ENCODE assay signal across 16 cellular contexts in the genomic region with DNA sequence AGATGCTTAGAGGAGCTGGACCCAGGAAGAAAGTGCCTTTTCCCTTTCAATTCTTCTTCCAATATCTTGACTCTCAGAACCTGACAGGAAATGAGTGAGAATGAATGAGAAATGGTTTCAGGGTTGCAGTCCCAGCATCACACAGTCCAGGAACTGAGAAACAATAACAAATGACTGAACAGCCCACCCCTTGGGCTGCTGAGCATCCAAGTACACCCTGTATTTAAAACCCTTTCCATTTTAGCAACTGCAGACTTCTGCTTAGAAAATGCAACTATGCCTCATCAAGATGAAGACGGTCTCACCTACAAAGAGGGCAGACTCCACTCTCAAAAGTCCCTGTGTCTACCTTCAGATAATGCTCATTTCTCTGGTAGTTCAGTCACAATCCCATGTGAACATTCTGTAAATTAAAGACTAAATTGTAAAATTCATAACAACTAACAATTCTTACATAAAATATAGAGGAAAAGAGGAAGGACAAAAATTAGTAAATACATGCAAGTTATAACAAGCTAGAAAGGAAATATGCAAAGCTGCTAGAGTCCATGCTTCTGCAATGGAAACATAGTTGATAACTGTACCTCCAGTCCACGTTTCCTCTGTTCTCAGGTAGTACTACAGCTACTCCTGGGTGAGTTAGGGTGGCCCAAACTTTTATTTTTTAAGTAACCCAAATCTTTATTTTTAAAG.
DNase-seq lines count a peak whose midpoint lies in the region; ATAC-seq and TF ChIP-seq lines count a peak whose summit lies in the region.
"Had no signal": no experiment of that assay in that cellular context is flagged by ENCODE, and none has a peak within 500 bp of the region (broad histone marks: within the 10 kb centered on the region; RNA-seq: fewer than 3 reads in every experiment).

No MANE protein-coding gene starts in this region.

- no peaks in the 10 kb centered on the region for H3K9me3 ChIP-seq in vagina

- no peak for TF ChIP-seq POLR2A in vagina (IDR thresholded peaks at IDR 0.05)

- no peak overlapping the region for H3K27ac ChIP-seq in vagina
- H3K27ac ChIP-seq: skin epidermis, tibial artery had no signal

- ATAC-seq in GM18498 (IDR thresholded peaks at IDR 0.05; ENCODE audit: unreplicated experiment) (peak; percentile 88), GM19455 (IDR thresholded peaks at IDR 0.05; ENCODE audit: unreplicated experiment) (peak; percentile 86), HG02798 (IDR thresholded peaks at IDR 0.05; ENCODE audit: poor library complexity, unreplicated experiment) (peak; percentile 70), HG03442 (IDR thresholded peaks at IDR 0.05; ENCODE audit: unreplicated experiment) (peak; percentile 74)
- ATAC-seq: natural killer cell treated with Interleukin-12 subunit alpha and Interleukin-12 subunit beta and Interleukin-15 and Interleukin-18, amount 100 ng/mL, for 72 hours had no signal

- no peaks in the 10 kb centered on the region for H3K27me3 ChIP-seq in vagina
- H3K27me3 ChIP-seq: Peyer's patch, tibial artery had no signal

- H3K4me3 ChIP-seq in vagina, result no peak overlapping the region
- H3K4me3 ChIP-seq: Peyer's patch, skin epidermis, tibial artery had no signal

- intact Hi-C loops in vagina (cut with DNase I), result no loop called here

- no peak for DNase-seq in GM10248 (ENCODE audit: extremely low spot score)
- no peak for DNase-seq in SKM-1 treated with dmso at 0.1 percent for 144 hours (lab: John Stamatoyannopoulos, UW; ENCODE audit: unreplicated experiment)
- no peak for DNase-seq in AML-193 (lab: John Stamatoyannopoulos, UW)
- DNase-seq in vagina (ENCODE audit: extremely low spot score in 2 of 2), result no peak
- DNase-seq: activated CD8-positive, alpha-beta memory T cell treated with anti-CD3 and anti-CD28 coated beads for 24 hours; kidney glomerular epithelial cell; NCI-H2171 treated with DMSO at 0.1 percent for 48 hours; Peyer's patch; T-helper 2 cell; tibial artery had no signal

- TF ChIP-seq CTCF in GM10248 (IDR thresholded peaks at IDR 0.05; ENCODE audit: control extremely low read depth, extremely low read depth, low read depth, missing control alignments) (no peak), vagina (IDR thresholded peaks at IDR 0.05) (no peak)

- CTCF ChIA-PET in GM10248 (lab: Yijun Ruan, JAX), result no interaction called here

- no peaks in the 10 kb centered on the region for H3K36me3 ChIP-seq in vagina
- H3K36me3 ChIP-seq: Peyer's patch, tibial artery had no signal

- POLR2A ChIA-PET in GM10248 (lab: Yijun Ruan, JAX), result no interaction called here

- no peaks in the 10 kb centered on the region for H3K4me1 ChIP-seq in vagina
- H3K4me1 ChIP-seq: tibial artery had no signal
